In genomic region chr17:65561394-65562205, GRCh38 we compare ENCODE assay signal across 8 cellular contexts. TPM values are rescaled to one million over a fixed set of nuclear protein-coding genes. Genes with fewer than 3 reads are reported as not detected.
DNase-seq lines count a peak whose midpoint lies in the region; ATAC-seq lines count a peak whose summit lies in the region.

A gene with protein sequence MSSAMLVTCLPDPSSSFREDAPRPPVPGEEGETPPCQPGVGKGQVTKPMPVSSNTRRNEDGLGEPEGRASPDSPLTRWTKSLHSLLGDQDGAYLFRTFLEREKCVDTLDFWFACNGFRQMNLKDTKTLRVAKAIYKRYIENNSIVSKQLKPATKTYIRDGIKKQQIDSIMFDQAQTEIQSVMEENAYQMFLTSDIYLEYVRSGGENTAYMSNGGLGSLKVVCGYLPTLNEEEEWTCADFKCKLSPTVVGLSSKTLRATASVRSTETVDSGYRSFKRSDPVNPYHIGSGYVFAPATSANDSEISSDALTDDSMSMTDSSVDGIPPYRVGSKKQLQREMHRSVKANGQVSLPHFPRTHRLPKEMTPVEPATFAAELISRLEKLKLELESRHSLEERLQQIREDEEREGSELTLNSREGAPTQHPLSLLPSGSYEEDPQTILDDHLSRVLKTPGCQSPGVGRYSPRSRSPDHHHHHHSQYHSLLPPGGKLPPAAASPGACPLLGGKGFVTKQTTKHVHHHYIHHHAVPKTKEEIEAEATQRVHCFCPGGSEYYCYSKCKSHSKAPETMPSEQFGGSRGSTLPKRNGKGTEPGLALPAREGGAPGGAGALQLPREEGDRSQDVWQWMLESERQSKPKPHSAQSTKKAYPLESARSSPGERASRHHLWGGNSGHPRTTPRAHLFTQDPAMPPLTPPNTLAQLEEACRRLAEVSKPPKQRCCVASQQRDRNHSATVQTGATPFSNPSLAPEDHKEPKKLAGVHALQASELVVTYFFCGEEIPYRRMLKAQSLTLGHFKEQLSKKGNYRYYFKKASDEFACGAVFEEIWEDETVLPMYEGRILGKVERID (minus strand): TSS chr17:65561648. CDS start chr17:65558620, 3,028 bp downstream.

- H3K27ac Mint-ChIP-seq in activated T-cell treated with anti-CD3 and anti-CD28 coated beads, Interleukin-2, amount 50 U/mL, for 24 hours, result peak within 1 kb of the TSS; percentile 75

- H3K9me3 Mint-ChIP-seq in activated T-cell treated with anti-CD3 and anti-CD28 coated beads, Interleukin-2, amount 50 U/mL, for 24 hours, result no peaks in the 10 kb centered on the region

- peaks cover 30% of the 10 kb centered on the region for H3K4me1 Mint-ChIP-seq in activated T-cell treated with anti-CD3 and anti-CD28 coated beads, Interleukin-2, amount 50 U/mL, for 24 hours (ENCODE audit: low read depth)

- H3K4me1 ChIP-seq in NT2/D1 (ENCODE audit: insufficient read depth, insufficient read length) (peaks cover 13% of the 10 kb centered on the region), esophagus (ENCODE audit: control insufficient read depth in 2 of 2, insufficient read depth in 2 of 2, low read length in 1 of 2) (peaks cover 2 to 3% of the 10 kb centered on the region in 2 donors), mucosa of stomach (ENCODE audit: control insufficient read depth, insufficient read depth, low read length) (peaks cover 29% of the 10 kb centered on the region)

- DNase-seq in CD1c-positive myeloid dendritic cell (ENCODE audit: extremely low spot score), result peak; percentile 84
- DNase-seq in HS-27A (ENCODE audit: low read depth), result peak; percentile 47
- DNase-seq in NT2/D1 (ENCODE audit: low read depth, low spot score), result peak; percentile 72
- DNase-seq in activated T-cell treated with anti-CD3 and anti-CD28 coated beads, Interleukin-2, amount 50 U/mL, for 24 hours, result peak; percentile 90
- peak; percentile 57 to 69 for DNase-seq in stimulated activated CD8-positive, alpha-beta memory T cell treated with anti-CD3 and anti-CD28 coated beads, Interleukin-4, amount 100 ng/mL, for 4 hours (ENCODE audit: low read depth in 2 of 2, low spot score in 1 of 2)

- peak within 1 kb of the TSS; percentile 75 for H3K4me3 Mint-ChIP-seq in activated T-cell treated with anti-CD3 and anti-CD28 coated beads, Interleukin-2, amount 50 U/mL, for 24 hours

- H3K27me3 ChIP-seq in NT2/D1 (ENCODE audit: insufficient read depth, insufficient read length), result no peaks in the 10 kb centered on the region
- H3K27me3 ChIP-seq in esophagus (ENCODE audit: control insufficient read depth in 1 of 2, insufficient read depth in 2 of 2, low read length in 2 of 2), result no peaks in the 10 kb centered on the region
- H3K27me3 ChIP-seq in mucosa of stomach (ENCODE audit: control insufficient read depth, insufficient read depth, low read length), result no peaks in the 10 kb centered on the region

- ATAC-seq in GM19468 (IDR thresholded peaks at IDR 0.05; ENCODE audit: extremely low read depth, unreplicated experiment), result peak; percentile 33

- peak within 1 kb of the TSS; percentile 87 for H3K9ac ChIP-seq in NT2/D1 (ENCODE audit: insufficient read length, low read depth)
- peak within 1 kb of the TSS; percentile 73 for H3K9ac ChIP-seq in mucosa of stomach (ENCODE audit: low read length)

- H3K36me3 Mint-ChIP-seq in activated T-cell treated with anti-CD3 and anti-CD28 coated beads, Interleukin-2, amount 50 U/mL, for 24 hours (ENCODE audit: low read depth), result peaks cover 2% of the 10 kb centered on the region

- peak within 1 kb of the TSS; percentile 65 for H3K4me3 ChIP-seq in NT2/D1 (ENCODE audit: insufficient read length, low read depth)
- H3K4me3 ChIP-seq in esophagus (ENCODE audit: low read depth in 1 of 2, low read length in 2 of 2), result peak within 1 kb of the TSS; percentile 63 to 81
- peak within 1 kb of the TSS; percentile 18 for H3K4me3 ChIP-seq in mucosa of stomach (ENCODE audit: low read length)

- H3K27me3 Mint-ChIP-seq in activated T-cell treated with anti-CD3 and anti-CD28 coated beads, Interleukin-2, amount 50 U/mL, for 24 hours, result peaks cover 5% of the 10 kb centered on the region

- H3K27ac ChIP-seq in esophagus (ENCODE audit: low read depth in 2 of 2, low read length in 1 of 2), result peak within 1 kb of the TSS; percentile 77 to 96

- H3K36me3 ChIP-seq in NT2/D1 (ENCODE audit: insufficient read depth, insufficient read length, low read length), result no peaks in the 10 kb centered on the region
- no peaks in the 10 kb centered on the region for H3K36me3 ChIP-seq in esophagus (ENCODE audit: control insufficient read depth in 2 of 2, insufficient read depth in 2 of 2, low read length in 1 of 2)
- no peaks in the 10 kb centered on the region for H3K36me3 ChIP-seq in mucosa of stomach (ENCODE audit: control insufficient read depth, insufficient read depth, low read length)

- 1% methylated on average over 56 to 68 of the region's 68 CpGs for WGBS in esophagus, 2 donors

- H3K9me3 ChIP-seq in NT2/D1 (ENCODE audit: insufficient read depth, low read length), result no peaks in the 10 kb centered on the region
- H3K9me3 ChIP-seq in esophagus (ENCODE audit: control insufficient read depth in 2 of 2, insufficient read depth in 1 of 2, low read depth in 1 of 2, low read length in 1 of 2), result no peaks in the 10 kb centered on the region
- H3K9me3 ChIP-seq in mucosa of stomach (ENCODE audit: control insufficient read depth, low read length), result no peaks in the 10 kb centered on the region

RNA-seq across cellular contexts. Expression of the gene that starts here (rescaled TPM):
- polyA plus RNA-seq in esophagus, result 1 to 10 TPM; 1.8 to 2.7 TPM

Comparison
In these comparisons a context has a peak if more than half of its experiments do, and no peak if none do; other contexts are left out.
1. Peak in every context shown above with its lines: DNase-seq, ATAC-seq, H3K4me3 ChIP-seq and H3K27ac ChIP-seq.
2. H3K4me3 ChIP-seq: peak in every context shown above with its lines; median percentile 72 in esophagus; 65 in NT2/D1; 18 in mucosa of stomach.